32 cellular contexts compared by ENCODE assay signal in genomic region chr3:126543457-126544090, GRCh38. TPM values are rescaled to one million over a fixed set of nuclear protein-coding genes. Genes with fewer than 3 reads are reported as not detected.
DNase-seq lines count a peak whose midpoint lies in the region; ATAC-seq, FAIRE-seq and TF ChIP-seq lines count a peak whose summit lies in the region.
"Had no signal": no experiment of that assay in that cellular context is flagged by ENCODE, and none has a peak within 500 bp of the region (broad histone marks: within the 10 kb centered on the region; RNA-seq: fewer than 3 reads in every experiment).

No MANE protein-coding gene starts in this region.

- H3K9me3 ChIP-seq in H1 (ENCODE audit: insufficient read depth in 2 of 2, low read depth in 1 of 2, low read length in 1 of 2), result no peaks in the 10 kb centered on the region
- H3K9me3 ChIP-seq in sigmoid colon, result no peaks in the 10 kb centered on the region
- H3K9me3 ChIP-seq: A549, BE2C, Caco-2, psoas muscle, vagina had no signal

- H3K4ac ChIP-seq in H1 (replicated peaks; ENCODE audit: insufficient read length, low read depth, low read length), result no peak overlapping the region

- no peak overlapping the region for H2AFZ ChIP-seq in H1 (ENCODE audit: low read length)

- POLR2A ChIA-PET in H1 (lab: Charles Lee; ENCODE audit: partially characterized antibody), result interaction anchor here (1.0 to 1.7 kb wide), 2 partner anchors 10 to 27 kb away, joined by 3 to 5 read pairs; no protein-coding TSS in a partner anchor

- TF ChIP-seq EP300 in H1 (IDR thresholded peaks at IDR 0.05; ENCODE audit: borderline replicate concordance in 1 of 2, low read depth in 2 of 2, low read length in 2 of 2) (no peak), sigmoid colon (IDR thresholded peaks at IDR 0.05) (no peak)

- H3K79me1 ChIP-seq in H1 (ENCODE audit: low read depth, low read length), result no peaks in the 10 kb centered on the region

- H2BK120ac ChIP-seq in H1 (replicated peaks; ENCODE audit: low read depth, low read length), result no peak overlapping the region

- no peak overlapping the region; the same call in 1 of the 2 replicates for H3K27ac ChIP-seq in H1 (ENCODE audit: low read depth, low read length)
- no peak overlapping the region for H3K27ac ChIP-seq in sigmoid colon
- H3K27ac ChIP-seq: A549, dorsolateral prefrontal cortex, psoas muscle, vagina had no signal

- H3K4me2 ChIP-seq in H1 (ENCODE audit: insufficient read depth in 1 of 2, low read depth in 2 of 2, low read length in 2 of 2), result no peak overlapping the region
- H3K4me2 ChIP-seq: A549, smooth muscle cell had no signal

- peaks cover 0 to 5% of the 10 kb centered on the region in 2 experiments for H4K20me1 ChIP-seq in H1 (replicated peaks in 1 of 2; ENCODE audit: control insufficient read depth in 1 of 2, insufficient read depth in 2 of 2, low read length in 2 of 2)

- peaks cover 9% of the 10 kb centered on the region; the same call in 1 of the 2 replicates for H3K23me2 ChIP-seq in H1 (ENCODE audit: low read depth, low read length)

- H2BK20ac ChIP-seq in H1 (ENCODE audit: low read length), result no peak overlapping the region

- H4K91ac ChIP-seq in H1 (replicated peaks; ENCODE audit: insufficient read length, low read length), result no peak overlapping the region

- peak; percentile 76 for FAIRE-seq in HTR-8/SVneo (lab: Jason Lieb, UNC)
- FAIRE-seq in H1 (lab: Jason Lieb, UNC), result no peak
- FAIRE-seq: A549, frontal cortex, GM18507 had no signal

- intact Hi-C loops in sigmoid colon (cut with DNase I), result no loop called here

- no peak overlapping the region for H4K8ac ChIP-seq in H1 (ENCODE audit: extremely low read depth, insufficient read depth, low read length)

- no peak for TF ChIP-seq CTCF in H1 (IDR thresholded peaks at IDR 0.05; ENCODE audit: control extremely low read depth in 1 of 3, insufficient read depth in 1 of 3, low read depth in 1 of 3, low read length in 3 of 3)
- no peak for TF ChIP-seq CTCF in sigmoid colon (IDR thresholded peaks at IDR 0.05)

- peaks cover 0 to 5% (median 2%) of the 10 kb centered on the region in 4 experiments; a peak in 1 of 7 replicates for H3K27me3 ChIP-seq in H1 (replicated peaks in 1 of 4; ENCODE audit: control insufficient read depth in 3 of 4, extremely low read depth in 1 of 4, insufficient read depth in 3 of 4, low read length in 3 of 4)
- peaks cover 11 to 45% (median 24%) of the 10 kb centered on the region in 3 donors for H3K27me3 ChIP-seq in sigmoid colon
- H3K27me3 ChIP-seq: BE2C, vagina had no signal

- TF ChIP-seq RAD21 in H1 (IDR thresholded peaks at IDR 0.05 in 1 of 2, conservative IDR thresholded peaks at IDR 0.05 in 1 of 2; ENCODE audit: low read depth in 2 of 2, low read length in 2 of 2), result no peak

- no peak overlapping the region; the same call in 1 of the 2 replicates for H2BK15ac ChIP-seq in H1 (ENCODE audit: low read length)

- H3K14ac ChIP-seq in H1 (ENCODE audit: insufficient read length), result no peak overlapping the region

- no peak overlapping the region for H2BK5ac ChIP-seq in H1 (ENCODE audit: low read depth, low read length)

- TF ChIP-seq POLR2A in H1 (IDR thresholded peaks at IDR 0.05; ENCODE audit: control extremely low read depth in 1 of 2, low read depth in 2 of 2, low read length in 2 of 2), result no peak
- TF ChIP-seq POLR2A in sigmoid colon (IDR thresholded peaks at IDR 0.05), result no peak

- H3K36me3 ChIP-seq in H1 (ENCODE audit: control insufficient read depth in 2 of 4, insufficient read depth in 4 of 4, low read length in 3 of 4) (no peaks in the 10 kb centered on the region; a peak in 1 of 8 replicates), sigmoid colon (no peaks in the 10 kb centered on the region)
- H3K36me3 ChIP-seq: BE2C, vagina had no signal

- H3K56ac ChIP-seq in H1 (replicated peaks; ENCODE audit: insufficient read length, low read depth, low read length), result no peak overlapping the region

- ATAC-seq in esophagus mucosa, result no peak
- no peak for ATAC-seq in GM21576 (IDR thresholded peaks at IDR 0.05; ENCODE audit: unreplicated experiment)
- ATAC-seq: A549; activated CD8-positive, alpha-beta T cell treated with anti-CD3 and anti-CD28 coated beads, Interleukin-2, amount 10 ng/mL, durations not matched to agents 7 days and 5 days; HCT116; psoas muscle had no signal

- 87% methylated on average over 3 of the region's 3 CpGs; no CpG with 5 or more reads in 1 of the 2 experiments for WGBS in H1 (ENCODE audit: extremely low coverage in 1 of 2, insufficient coverage in 1 of 2, insufficient read length in 1 of 2, insufficient replicate concordance in 2 of 2, low coverage in 1 of 2, low lambda C conversion rate in 2 of 2, missing lambda C conversion rate in 1 of 2), 2 experiments
- WGBS in sigmoid colon, 2 donors, result 88 to 92% methylated on average over 3 of the region's 3 CpGs

- H2BK12ac ChIP-seq in H1 (ENCODE audit: low read depth, low read length), result peak overlapping the region; percentile 11; the same call in 1 of the 2 replicates

- DNase-seq in activated T-cell treated with anti-CD3 and anti-CD28 coated beads, Interleukin-2, amount 50 U/mL, for 1 hour, result peak; percentile 3
- DNase-seq in activated T-cell treated with anti-CD3 and anti-CD28 coated beads for 4 hours (no peak), HTR-8/SVneo (ENCODE audit: insufficient read length, low spot score) (no peak), H1 (ENCODE audit: low read depth in 1 of 2, low spot score in 2 of 2) (no peak), sigmoid colon (peak; percentile 58), NCI-H510A treated with DMSO at 0.1 percent for 48 hours (lab: John Stamatoyannopoulos, UW) (no peak)
- DNase-seq: activated CD4-positive, CD25-positive, alpha-beta regulatory T cell; activated CD8-positive, alpha-beta T cell treated with anti-CD3 and anti-CD28 coated beads, Interleukin-2, amount 10 ng/mL, durations not matched to agents 7 days and 5 days; BE2C; NCI-H1092; NCI-H1930; NCI-H2227 treated with DMSO at 0.1 percent for 48 hours; stimulated activated CD4-positive, alpha-beta T cell treated with anti-CD3 and anti-CD28 coated beads, Interleukin-4, amount 100 ng/mL, for 1 hour; T-helper 9 cell had no signal

- H3K4me1 ChIP-seq in H1 (replicated peaks in 1 of 4; ENCODE audit: control insufficient read depth in 3 of 4, insufficient read depth in 4 of 4, low read length in 3 of 4), result peaks cover 0 to 3% (median 2%) of the 10 kb centered on the region in 4 experiments; a peak in 4 of 7 replicates
- peaks cover 0 to 9% (median 0%) of the 10 kb centered on the region in 4 donors for H3K4me1 ChIP-seq in sigmoid colon
- H3K4me1 ChIP-seq: BE2C, Caco-2, vagina had no signal

- CTCF ChIA-PET in H1 (lab: Charles Lee; ENCODE audit: partially characterized antibody), result interaction anchor here (0.6 to 2.5 kb wide), 5 partner anchors 9 to 410 kb away, joined by 3 to 7 read pairs (median 5); no protein-coding TSS in a partner anchor

- no peak overlapping the region for H2AK5ac ChIP-seq in H1 (ENCODE audit: low read depth, low read length)

- no peak overlapping the region for H3K23ac ChIP-seq in H1 (ENCODE audit: insufficient read length)

- H3K18ac ChIP-seq in H1 (ENCODE audit: extremely low read depth, low read length), result no peak overlapping the region; the same call in 1 of the 2 replicates

- H4K5ac ChIP-seq in H1 (ENCODE audit: insufficient read length, low read depth, low read length), result no peak overlapping the region

- H3K4me3 ChIP-seq in H1 (ENCODE audit: extremely low read depth in 1 of 4, insufficient read depth in 2 of 4, low read depth in 3 of 4, low read length in 4 of 4) (no peak overlapping the region), sigmoid colon (no peak overlapping the region)
- H3K4me3 ChIP-seq: A549, dorsolateral prefrontal cortex, psoas muscle, smooth muscle cell, vagina had no signal

- no peak overlapping the region for H3K9ac ChIP-seq in H1 (replicated peaks in 1 of 4; ENCODE audit: extremely low read depth in 1 of 4, low read depth in 3 of 4, low read length in 3 of 4)

- no peaks in the 10 kb centered on the region for H3K79me2 ChIP-seq in H1 (ENCODE audit: control insufficient read depth in 1 of 2, insufficient read depth in 2 of 2, low read length in 2 of 2)

RNA-seq across cellular contexts. Expression of gene C3orf22, which starts 15.2 kb away (rescaled TPM):
- not detected in 2 replicates for total RNA-seq in H1 (2021; fragmentation: NEBNext Ultra II Directional; extraction: Animal tissue kit (Norgen Biotek cat#: 25700))
- not detected in 2 replicates for polyA plus RNA-seq in H1 (2011; rRNA removed)
- polyA plus RNA-seq in H1 (2011; cell fraction: cytosol; rRNA removed), result not detected
- polyA plus RNA-seq in H1 (2011; cell fraction: nucleus; rRNA removed), result not detected
- polyA plus RNA-seq in H1 (2012, experiment 1 of 2), result not detected in 4 replicates
- polyA plus RNA-seq in H1 (2012, experiment 2 of 2), result not detected
- not detected for polyA plus RNA-seq in H1 (2013, experiment 1 of 2)
- not detected for polyA plus RNA-seq in H1 (2013, experiment 2 of 2)
- not detected in 2 replicates for polyA minus RNA-seq in H1 (2011; rRNA and poly(A)+ RNA removed)
- polyA minus RNA-seq in H1 (2011; cell fraction: cytosol; rRNA and poly(A)+ RNA removed), result not detected
- polyA minus RNA-seq in H1 (2011; cell fraction: nucleus; rRNA and poly(A)+ RNA removed), result not detected
- total RNA-seq in sigmoid colon, result under 1 TPM in 1 of 4 donors, not detected in 3; 0.54 TPM
- polyA plus RNA-seq in sigmoid colon, result not detected
- not detected for total RNA-seq in esophagus mucosa
- total RNA-seq: activated CD8-positive, alpha-beta T cell treated with anti-CD3 and anti-CD28 coated beads, Interleukin-2, amount 10 ng/mL, durations not matched to agents 7 days and 5 days; activated T-helper 1 cell treated with anti-CD3 and anti-CD28 coated beads, Interleukin-12 subunit alpha, Interleukin-12 subunit beta, Interleukin-2, Interleukin-4 antibody, amounts not matched to agents 30 ng/mL and 10 ng/mL and 1 ng/mL, durations not matched to agents 14 hours and 24 hours and 36 hours; Caco-2; Daoy; frontal cortex; kidney epithelial cell; LHCN-M2; SK-MEL-5; smooth muscle cell; vagina had no signal
- polyA plus RNA-seq: A549, adipose tissue, esophagus, psoas muscle, smooth muscle cell had no signal

RNA-seq across cellular contexts. Expression of gene CHST13, which starts 19.6 kb away (rescaled TPM):
- 5.4 and 5.9 TPM in 2 replicates for total RNA-seq in H1 (2021; fragmentation: NEBNext Ultra II Directional; extraction: Animal tissue kit (Norgen Biotek cat#: 25700))
- 11.7 and 15.6 TPM in 2 replicates for polyA plus RNA-seq in H1 (2011; rRNA removed)
- 7.5 TPM for polyA plus RNA-seq in H1 (2011; cell fraction: cytosol; rRNA removed)
- 7.6 TPM for polyA plus RNA-seq in H1 (2011; cell fraction: nucleus; rRNA removed)
- polyA plus RNA-seq in H1 (2012, experiment 1 of 2), result 2.1 to 6.2 TPM (median 5.1 TPM) in 4 replicates
- polyA plus RNA-seq in H1 (2012, experiment 2 of 2), result 5.3 TPM
- 9.0 TPM for polyA plus RNA-seq in H1 (2013, experiment 1 of 2)
- polyA plus RNA-seq in H1 (2013, experiment 2 of 2), result 9.3 TPM
- 0.22 and 0.57 TPM in 2 replicates for polyA minus RNA-seq in H1 (2011; rRNA and poly(A)+ RNA removed)
- 4.1 TPM for polyA minus RNA-seq in H1 (2011; cell fraction: cytosol; rRNA and poly(A)+ RNA removed)
- polyA minus RNA-seq in H1 (2011; cell fraction: nucleus; rRNA and poly(A)+ RNA removed), result 2.8 TPM
- under 1 TPM in 1 of 4 donors, not detected in 3; 0.66 TPM for total RNA-seq in sigmoid colon
- under 1 TPM; 0.25 to 0.60 (median 0.46) TPM for polyA plus RNA-seq in sigmoid colon
- not detected for total RNA-seq in esophagus mucosa
- total RNA-seq: activated CD8-positive, alpha-beta T cell treated with anti-CD3 and anti-CD28 coated beads, Interleukin-2, amount 10 ng/mL, durations not matched to agents 7 days and 5 days; activated T-helper 1 cell treated with anti-CD3 and anti-CD28 coated beads, Interleukin-12 subunit alpha, Interleukin-12 subunit beta, Interleukin-2, Interleukin-4 antibody, amounts not matched to agents 30 ng/mL and 10 ng/mL and 1 ng/mL, durations not matched to agents 14 hours and 24 hours and 36 hours; Daoy; kidney epithelial cell; LHCN-M2; smooth muscle cell had no signal
- polyA plus RNA-seq: smooth muscle cell had no signal

RNA-seq across cellular contexts. Expression of gene UROC1, which starts 26.0 kb away (rescaled TPM):
- not detected in 2 replicates for total RNA-seq in H1 (2021; fragmentation: NEBNext Ultra II Directional; extraction: Animal tissue kit (Norgen Biotek cat#: 25700))
- polyA plus RNA-seq in H1 (2011; rRNA removed) (0.03 and 0.09 TPM in 2 replicates), sigmoid colon (under 1 TPM in 1 of 3 donors, not detected in 2; 0.03 TPM)
- 0.05 TPM for polyA plus RNA-seq in H1 (2011; cell fraction: cytosol; rRNA removed)
- 0.10 TPM for polyA plus RNA-seq in H1 (2011; cell fraction: nucleus; rRNA removed)
- 0.05 TPM in 2 of 4 replicates, not detected in the others for polyA plus RNA-seq in H1 (2012, experiment 1 of 2)
- not detected for polyA plus RNA-seq in H1 (2012, experiment 2 of 2)
- polyA plus RNA-seq in H1 (2013, experiment 1 of 2), result not detected
- 0.04 TPM for polyA plus RNA-seq in H1 (2013, experiment 2 of 2)
- polyA minus RNA-seq in H1 (2011; rRNA and poly(A)+ RNA removed), result 0.05 TPM in 1 of 2 replicates, not detected in the other
- not detected for polyA minus RNA-seq in H1 (2011; cell fraction: cytosol; rRNA and poly(A)+ RNA removed)
- not detected for polyA minus RNA-seq in H1 (2011; cell fraction: nucleus; rRNA and poly(A)+ RNA removed)
- total RNA-seq in sigmoid colon (not detected), esophagus mucosa (not detected)
- total RNA-seq: activated T-helper 1 cell treated with anti-CD3 and anti-CD28 coated beads, Interleukin-12 subunit alpha, Interleukin-12 subunit beta, Interleukin-2, Interleukin-4 antibody, amounts not matched to agents 30 ng/mL and 10 ng/mL and 1 ng/mL, durations not matched to agents 14 hours and 24 hours and 36 hours; Caco-2; Daoy; frontal cortex; kidney epithelial cell; LHCN-M2; smooth muscle cell; vagina had no signal
- polyA plus RNA-seq: A549, adipose tissue, esophagus, smooth muscle cell had no signal

Comparison
In these comparisons a context has a peak if more than half of its experiments do, and no peak if none do; other contexts are left out.
1. DNase-seq: peak in activated T-cell treated with anti-CD3 and anti-CD28 coated beads, Interleukin-2, amount 50 U/mL, for 1 hour (single experiment) and sigmoid colon (single experiment); none in activated T-cell treated with anti-CD3 and anti-CD28 coated beads for 4 hours (single experiment), HTR-8/SVneo (single experiment), H1 (0 of 2) and NCI-H510A treated with DMSO at 0.1 percent for 48 hours (single experiment).